In the genomic region with DNA sequence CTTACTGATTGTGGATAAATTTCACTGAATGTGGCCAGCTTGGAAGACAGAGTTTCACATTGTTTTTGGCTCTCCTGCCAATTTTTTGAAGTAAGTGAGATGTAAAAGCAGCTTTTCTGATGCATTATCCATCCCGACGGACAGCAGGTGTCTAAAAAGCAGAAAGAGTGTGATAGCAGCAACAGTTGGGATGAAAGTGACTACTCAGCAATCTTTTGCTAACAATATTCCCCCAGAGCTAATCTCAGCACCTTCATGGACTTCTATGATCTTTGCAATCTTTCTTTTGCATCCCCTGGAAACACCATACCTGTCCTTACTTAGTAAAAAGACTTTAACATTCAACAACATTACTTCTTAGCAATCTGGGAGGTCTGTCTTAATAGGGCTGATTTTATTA, we compare ENCODE assay signal across 29 cellular contexts. TPM values are rescaled to one million over a fixed set of nuclear protein-coding genes. Genes with fewer than 3 reads are reported as not detected.
DNase-seq lines count a peak whose midpoint lies in the region; ATAC-seq, FAIRE-seq and TF ChIP-seq lines count a peak whose summit lies in the region.
"Had no signal": no experiment of that assay in that cellular context is flagged by ENCODE, and none has a peak within 500 bp of the region (broad histone marks: within the 10 kb centered on the region; RNA-seq: fewer than 3 reads in every experiment).

No MANE protein-coding gene starts in this region.

- H3K4me1 Mint-ChIP-seq in stimulated activated memory B cell treated with anti-CD40 and anti-IgM and Interleukin-4, amounts not matched to agents 10 μg/mL and 1 μg/mL and 100 μg/mL, for 72 hours: peaks cover 57% of the 10 kb centered on the region

- H3K9ac ChIP-seq in BLaER1: no peak overlapping the region

- H3K36me3 ChIP-seq in BLaER1 (peaks cover 84% of the 10 kb centered on the region), bronchial epithelial cell (ENCODE audit: control insufficient read depth, insufficient read depth, low read length) (peaks cover 8% of the 10 kb centered on the region)

- peak overlapping the region; percentile 4 for H3K27ac Mint-ChIP-seq in stimulated activated memory B cell treated with anti-CD40 and anti-IgM and Interleukin-4, amounts not matched to agents 10 μg/mL and 1 μg/mL and 100 μg/mL, for 72 hours
- H3K27ac Mint-ChIP-seq: CD8-positive, alpha-beta T cell had no signal

- H4K20me1 ChIP-seq in BLaER1: peaks cover 84% of the 10 kb centered on the region

- H3K4me3 Mint-ChIP-seq in stimulated activated memory B cell treated with anti-CD40 and anti-IgM and Interleukin-4, amounts not matched to agents 10 μg/mL and 1 μg/mL and 100 μg/mL, for 72 hours: no peak overlapping the region
- H3K4me3 Mint-ChIP-seq: CD8-positive, alpha-beta T cell had no signal

- no peaks in the 10 kb centered on the region for H3K9me3 ChIP-seq in BLaER1
- H3K9me3 ChIP-seq: Caco-2 had no signal

- H3K27me3 ChIP-seq in BLaER1: no peaks in the 10 kb centered on the region
- H3K27me3 ChIP-seq in bronchial epithelial cell (ENCODE audit: control insufficient read depth, insufficient read depth, low read length): peaks cover 4% of the 10 kb centered on the region

- H3K4me1 ChIP-seq in BLaER1: peaks cover 79% of the 10 kb centered on the region
- H3K4me1 ChIP-seq: Caco-2 had no signal

- peaks cover 44% of the 10 kb centered on the region for H3K36me3 Mint-ChIP-seq in stimulated activated memory B cell treated with anti-CD40 and anti-IgM and Interleukin-4, amounts not matched to agents 10 μg/mL and 1 μg/mL and 100 μg/mL, for 72 hours

- DNase-seq in bronchial epithelial cell (ENCODE audit: low read depth): no peak
- no peak for DNase-seq in activated CD4-positive, CD25-positive, alpha-beta regulatory T cell treated with anti-CD3 and anti-CD28 coated beads, Interleukin-2, amount 50 U/mL, for 72 hours
- DNase-seq: AML-193; Caco-2; CD8-positive, alpha-beta T cell; DMS79; EL; GDM1; HCEC 1CT; Karpas-422; NCI-H1092 treated with DMSO at 0.1 percent for 48 hours; NCI-H1436; NCI-H187; NCI-H2081 treated with DMSO at 0.1 percent for 48 hours; NCI-H2171; NCI-H226; NCI-H510A; NCI-H69; SHP77 had no signal

- no peaks in the 10 kb centered on the region for H3K9me3 Mint-ChIP-seq in stimulated activated memory B cell treated with anti-CD40 and anti-IgM and Interleukin-4, amounts not matched to agents 10 μg/mL and 1 μg/mL and 100 μg/mL, for 72 hours
- H3K9me3 Mint-ChIP-seq: CD8-positive, alpha-beta T cell had no signal

- H3K4me3 ChIP-seq in BLaER1 (no peak overlapping the region), bronchial epithelial cell (ENCODE audit: low read depth, low read length) (no peak overlapping the region)

- H3K27ac ChIP-seq in BLaER1: no peak overlapping the region
- H3K27ac ChIP-seq: C4-2B, RWPE1 had no signal

- peak overlapping the region; percentile 100; the same call in 1 of the 2 replicates for H3K4me2 ChIP-seq in BLaER1

- ATAC-seq in stimulated activated memory B cell treated with anti-CD40 and anti-IgM and Interleukin-4, amounts not matched to agents 10 μg/mL and 1 μg/mL and 100 μg/mL, for 72 hours: no peak
- no peak for ATAC-seq in HG02938 (IDR thresholded peaks at IDR 0.05; ENCODE audit: unreplicated experiment)
- ATAC-seq: CD8-positive, alpha-beta T cell had no signal

- FAIRE-seq in bronchial epithelial cell (lab: Jason Lieb, UNC): peak; percentile 58
- FAIRE-seq: A204.1, GM12891, GM19239, H1 had no signal

- no peak for TF ChIP-seq CTCF in bronchial epithelial cell (IDR thresholded peaks at IDR 0.05; ENCODE audit: insufficient read depth, low read length, severe bottlenecking)

- no peaks in the 10 kb centered on the region for H3K27me3 Mint-ChIP-seq in stimulated activated memory B cell treated with anti-CD40 and anti-IgM and Interleukin-4, amounts not matched to agents 10 μg/mL and 1 μg/mL and 100 μg/mL, for 72 hours

RNA-seq across cellular contexts. Expression of gene CD72, which starts 5.4 kb away (rescaled TPM):
- 0.79 and 0.90 TPM in 2 replicates for total RNA-seq in bronchial epithelial cell

RNA-seq across cellular contexts. Expression of gene TESK1, which starts 7.8 kb away (rescaled TPM):
- 6.6 and 8.2 TPM in 2 replicates for total RNA-seq in bronchial epithelial cell

RNA-seq across cellular contexts. Expression of gene SIT1, which starts 37.9 kb away (rescaled TPM):
- not detected in 2 replicates for total RNA-seq in bronchial epithelial cell
- total RNA-seq: Caco-2, SK-MEL-5 had no signal

RNA-seq across cellular contexts. Expression of gene RMRP, which starts 45.0 kb away (rescaled TPM):
- total RNA-seq in bronchial epithelial cell: 15,881 and 37,648 TPM in 2 replicates

RNA-seq across cellular contexts. Expression of gene CCDC107, which starts 45.2 kb away (rescaled TPM):
- 11.4 and 13.7 TPM in 2 replicates for total RNA-seq in bronchial epithelial cell
